Comparison of ENCODE assay signal across 12 cellular contexts in the genomic region with DNA sequence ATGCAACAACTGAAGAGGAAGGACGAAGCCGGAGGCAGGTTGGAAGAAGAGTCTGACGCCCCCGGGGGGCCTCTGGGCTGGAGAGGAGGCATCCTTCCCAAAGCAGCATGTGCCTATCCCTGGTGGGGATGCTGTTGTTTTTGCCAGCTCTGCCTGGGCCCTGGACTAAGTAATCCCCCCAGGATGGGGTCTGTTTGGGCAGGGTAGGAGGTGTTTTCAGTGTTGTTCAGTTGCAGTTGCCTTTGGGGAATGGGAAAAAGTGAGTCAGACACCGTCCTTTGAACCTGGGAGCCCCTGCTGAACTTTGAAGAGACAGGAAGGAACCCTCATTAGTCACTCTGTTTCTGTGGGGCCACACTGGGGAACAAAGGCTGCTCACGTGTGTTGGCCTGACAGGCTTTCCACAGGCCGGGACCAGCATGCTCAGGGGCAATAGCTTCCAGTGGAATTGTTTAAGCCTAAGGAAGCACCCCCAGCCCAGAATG. TPM values are rescaled to one million over a fixed set of nuclear protein-coding genes. Genes with fewer than 3 reads are reported as not detected.
DNase-seq lines count a peak whose midpoint lies in the region; ATAC-seq and TF ChIP-seq lines count a peak whose summit lies in the region.
"Had no signal": no experiment of that assay in that cellular context is flagged by ENCODE, and none has a peak within 500 bp of the region (broad histone marks: within the 10 kb centered on the region; RNA-seq: fewer than 3 reads in every experiment).

No MANE protein-coding gene starts in this region.

- no peaks in the 10 kb centered on the region for H3K9me3 Mint-ChIP-seq in progenitor cell of endocrine pancreas (ENCODE audit: low read depth)

- ATAC-seq in gastroesophageal sphincter: no peak

- no peak overlapping the region for H3K4me3 Mint-ChIP-seq in progenitor cell of endocrine pancreas (ENCODE audit: low read depth)

- TF ChIP-seq POLR2A in gastroesophageal sphincter (IDR thresholded peaks at IDR 0.05): no peak

- H3K36me3 ChIP-seq in KOPT-K1 (ENCODE audit: insufficient read depth, low read length) (no peaks in the 10 kb centered on the region), gastroesophageal sphincter (no peaks in the 10 kb centered on the region)
- H3K36me3 ChIP-seq: cardiac muscle cell had no signal

- in situ Hi-C loops in GM13977 (cut with MboI; ENCODE audit: low pct_unique_long_range_greater_than_20kb, low sequenced_read_pairs, unreplicated experiment): no loop called here

- peaks cover 4% of the 10 kb centered on the region for H3K27me3 ChIP-seq in gastroesophageal sphincter
- H3K27me3 ChIP-seq: cardiac muscle cell had no signal

- no peaks in the 10 kb centered on the region for H3K4me1 ChIP-seq in gastroesophageal sphincter

- no peak overlapping the region for H3K27ac Mint-ChIP-seq in progenitor cell of endocrine pancreas

- H3K4me3 ChIP-seq in gastroesophageal sphincter: no peak overlapping the region
- H3K4me3 ChIP-seq: cardiac muscle cell had no signal

- 80% methylated on average over 7 of the region's 7 CpGs; no CpG with 5 or more reads in 1 of the 2 donors for WGBS in gastroesophageal sphincter (ENCODE audit: low coverage in 1 of 2), 2 donors

- peak; percentile 27 to 33 for DNase-seq in activated CD8-positive, alpha-beta memory T cell treated with anti-CD3 and anti-CD28 coated beads for 1 hour (ENCODE audit: extremely low read depth in 1 of 2, low read depth in 1 of 2)
- DNase-seq in dermis microvascular lymphatic vessel endothelial cell (ENCODE audit: low read depth in 2 of 2) (peak; percentile 7 to 46), ecto neural progenitor cell (ENCODE audit: low spot score) (no peak), GM13977 (ENCODE audit: low spot score) (no peak), progenitor cell of endocrine pancreas (ENCODE audit: low spot score, unreplicated experiment) (no peak)
- peak; percentile 29 to 67 (median 63) for DNase-seq in stimulated activated CD4-positive, alpha-beta T cell treated with anti-CD3 and anti-CD28 coated beads, TNF-alpha, amount 100 ng/mL, for 4 hours (ENCODE audit: low read depth in 3 of 3)
- DNase-seq: NCI-H187 had no signal

- H3K27ac ChIP-seq in KOPT-K1 (ENCODE audit: low read depth, low read length, poor library complexity, severe bottlenecking) (peak overlapping the region; percentile 98), gastroesophageal sphincter (no peak overlapping the region)
- H3K27ac ChIP-seq: cardiac muscle cell had no signal

- TF ChIP-seq CTCF in GM13977 (IDR thresholded peaks at IDR 0.05; ENCODE audit: extremely low read depth, insufficient read depth, missing control alignments): no peak
- TF ChIP-seq CTCF in gastroesophageal sphincter (IDR thresholded peaks at IDR 0.05): no peak
- TF ChIP-seq CTCF in progenitor cell of endocrine pancreas (IDR thresholded peaks at IDR 0.05; ENCODE audit: unreplicated experiment): no peak

- no peak for TF ChIP-seq EP300 in gastroesophageal sphincter (IDR thresholded peaks at IDR 0.05)

- no peaks in the 10 kb centered on the region for H3K4me1 Mint-ChIP-seq in progenitor cell of endocrine pancreas (ENCODE audit: low read depth)

- no peaks in the 10 kb centered on the region for H3K9me3 ChIP-seq in KOPT-K1 (ENCODE audit: insufficient read depth, low read length, poor library complexity, severe bottlenecking)
- H3K9me3 ChIP-seq in gastroesophageal sphincter: no peaks in the 10 kb centered on the region

- H3K27me3 Mint-ChIP-seq in progenitor cell of endocrine pancreas: peaks cover 7% of the 10 kb centered on the region

- no peaks in the 10 kb centered on the region for H3K36me3 Mint-ChIP-seq in progenitor cell of endocrine pancreas (ENCODE audit: insufficient read depth)

RNA-seq across cellular contexts. Expression of gene GDF10, which starts 35.2 kb away (rescaled TPM):
- total RNA-seq in dermis microvascular lymphatic vessel endothelial cell: not detected in 2 replicates
- total RNA-seq in gastroesophageal sphincter: 10 to 100 TPM in 2 of 4 donors, 1 to 10 TPM in 2; 5.8 to 29.7 (median 10.8) TPM
- total RNA-seq in progenitor cell of endocrine pancreas: not detected in 2 replicates
- total RNA-seq: SK-MEL-5 had no signal

RNA-seq across cellular contexts. Expression of gene GDF2, which starts 57.4 kb away (rescaled TPM):
- not detected in 2 replicates for total RNA-seq in dermis microvascular lymphatic vessel endothelial cell
- not detected for total RNA-seq in gastroesophageal sphincter
- total RNA-seq in progenitor cell of endocrine pancreas: not detected in 2 replicates
- total RNA-seq: SK-MEL-5, urinary bladder had no signal

Comparison
In these comparisons a context has a peak if more than half of its experiments do, and no peak if none do; other contexts are left out.
1. DNase-seq: peak in activated CD8-positive, alpha-beta memory T cell treated with anti-CD3 and anti-CD28 coated beads for 1 hour (2 of 2), dermis microvascular lymphatic vessel endothelial cell (2 of 2) and stimulated activated CD4-positive, alpha-beta T cell treated with anti-CD3 and anti-CD28 coated beads, TNF-alpha, amount 100 ng/mL, for 4 hours (3 of 3); none in ecto neural progenitor cell (single experiment), GM13977 (single experiment) and progenitor cell of endocrine pancreas (single experiment).